In genomic region chr19:37218592-37218935, GRCh38 we compare ENCODE assay signal across 8 cellular contexts. TPM values are rescaled to one million over a fixed set of nuclear protein-coding genes. Genes with fewer than 3 reads are reported as not detected.
A peak's percentile ranks its signal among the peaks of the same experiment; 100 is the strongest.
DNase-seq lines count a peak whose midpoint lies in the region; ATAC-seq, FAIRE-seq and TF ChIP-seq lines count a peak whose summit lies in the region.

No MANE protein-coding gene starts in this region.

- H3K4me1 ChIP-seq in keratinocyte (ENCODE audit: control insufficient read depth, extremely low read depth, insufficient read depth, low read length): peaks cover 15% of the 10 kb centered on the region

- H3K4me3 ChIP-seq in keratinocyte (ENCODE audit: control insufficient read depth in 2 of 3, extremely low read depth in 1 of 3, insufficient read depth in 2 of 3, low read depth in 1 of 3, low read length in 3 of 3): peak overlapping the region; percentile 47 to 88 (median 74)

- H3K9me3 Mint-ChIP-seq in stimulated activated naive CD8-positive, alpha-beta T cell treated with anti-CD3 and anti-CD28 coated beads, Interleukin-15, amount 100 ng/mL, for 72 hours: peaks cover 10 to 18% of the 10 kb centered on the region in 2 donors

- peak overlapping the region; percentile 97 to 99 for H3K27ac Mint-ChIP-seq in stimulated activated naive CD8-positive, alpha-beta T cell treated with anti-CD3 and anti-CD28 coated beads, Interleukin-15, amount 100 ng/mL, for 72 hours

- peaks cover 13% of the 10 kb centered on the region for H3K79me2 ChIP-seq in keratinocyte (ENCODE audit: control insufficient read depth, insufficient read depth, low read length)

- DNase-seq in stimulated activated CD4-positive, alpha-beta T cell treated with anti-CD3 and anti-CD28 coated beads, Interleukin-15, amount 100 ng/mL, for 24 hours: peak; percentile 24
- no peak for DNase-seq in stimulated activated CD4-positive, alpha-beta T cell treated with anti-CD3 and anti-CD28 coated beads, Interleukin-4, amount 100 ng/mL, for 1 hour
- DNase-seq in amniotic epithelial cell (ENCODE audit: low read depth) (peak; percentile 26), keratinocyte (ENCODE audit: low read depth, low spot score) (no peak), middle frontal gyrus (ENCODE audit: extremely low spot score, low spot score) (no peak), NCI-H1092 (lab: John Stamatoyannopoulos, UW) (no peak), mucosa of gallbladder (ENCODE audit: low spot score) (no peak)
- peak in 1 of 2 donors; percentile 35 for DNase-seq in stimulated activated naive CD8-positive, alpha-beta T cell treated with anti-CD3 and anti-CD28 coated beads, Interleukin-15, amount 100 ng/mL, for 72 hours

- no peak for FAIRE-seq in keratinocyte (lab: Jason Lieb, UNC)

- H4K20me1 ChIP-seq in keratinocyte (ENCODE audit: control insufficient read depth, extremely low read depth, insufficient read depth, low read length): no peaks in the 10 kb centered on the region

- no peaks in the 10 kb centered on the region for H3K9me1 ChIP-seq in keratinocyte (ENCODE audit: control insufficient read depth, extremely low read depth, insufficient read depth, low read length)

- peak; percentile 34 for ATAC-seq in stimulated activated naive CD8-positive, alpha-beta T cell treated with anti-CD3 and anti-CD28 coated beads, Interleukin-15, amount 100 ng/mL, for 72 hours

- no peaks in the 10 kb centered on the region for H3K9me3 ChIP-seq in keratinocyte (ENCODE audit: control insufficient read depth, low read depth, low read length)

- peaks cover 0 to 2% of the 10 kb centered on the region in 2 experiments for H3K36me3 ChIP-seq in keratinocyte (ENCODE audit: control insufficient read depth in 2 of 2, extremely low read depth in 1 of 2, insufficient read depth in 2 of 2, low read length in 2 of 2)

- peak overlapping the region; percentile 99 for H2AFZ ChIP-seq in keratinocyte (ENCODE audit: control insufficient read depth, low read length)

- H3K27me3 ChIP-seq in keratinocyte (ENCODE audit: control insufficient read depth, extremely low read depth, insufficient read depth, low read length): no peaks in the 10 kb centered on the region

- H3K9ac ChIP-seq in keratinocyte (ENCODE audit: control insufficient read depth, extremely low read depth, insufficient read depth, low read length): peak overlapping the region; percentile 87

- peak overlapping the region; percentile 86 to 93 for H3K4me3 Mint-ChIP-seq in stimulated activated naive CD8-positive, alpha-beta T cell treated with anti-CD3 and anti-CD28 coated beads, Interleukin-15, amount 100 ng/mL, for 72 hours

- TF ChIP-seq CTCF in keratinocyte (optimal IDR thresholded peaks at IDR 0.05 in 1 of 3, IDR thresholded peaks at IDR 0.05 in 1 of 3, conservative IDR thresholded peaks at IDR 0.05 in 1 of 3; ENCODE audit: extremely low read depth in 1 of 3, insufficient read depth in 2 of 3, low read length in 3 of 3): no peak

- H3K27ac ChIP-seq in keratinocyte (ENCODE audit: control insufficient read depth, insufficient read depth, low read length): peak overlapping the region; percentile 90

- H3K27me3 Mint-ChIP-seq in stimulated activated naive CD8-positive, alpha-beta T cell treated with anti-CD3 and anti-CD28 coated beads, Interleukin-15, amount 100 ng/mL, for 72 hours: no peaks in the 10 kb centered on the region

- H3K4me2 ChIP-seq in keratinocyte (ENCODE audit: control insufficient read depth, extremely low read depth, insufficient read depth, low read depth, low read length): peak overlapping the region; percentile 83

- dilution Hi-C loops in keratinocyte (cut with MboI; ENCODE audit: extremely low pct_ligation_motif_present, low sequenced_read_pairs): no loop called here

- peaks cover 22% of the 10 kb centered on the region for H3K4me1 Mint-ChIP-seq in stimulated activated naive CD8-positive, alpha-beta T cell treated with anti-CD3 and anti-CD28 coated beads, Interleukin-15, amount 100 ng/mL, for 72 hours

RNA-seq across cellular contexts. Expression of gene ZNF383, which starts 0.6 kb away (rescaled TPM):
- polyA plus RNA-seq in keratinocyte: 3.1 to 5.9 TPM (median 5.3 TPM) in 3 replicates
- 6.2 TPM for polyA plus RNA-seq in keratinocyte (2011; ENCODE audit: low read depth)
- 2.0 and 4.2 TPM in 2 replicates for polyA plus RNA-seq in keratinocyte (2011; cell fraction: cytosol; rRNA removed)
- 7.6 and 9.4 TPM in 2 replicates for polyA plus RNA-seq in keratinocyte (2011; cell fraction: nucleus; rRNA removed)
- 2.1 and 5.3 TPM in 2 replicates for polyA plus RNA-seq in keratinocyte (2012; ENCODE audit: low replicate concordance)
- 2.3 to 8.1 TPM (median 3.5 TPM) in 3 replicates for polyA minus RNA-seq in keratinocyte
- polyA minus RNA-seq in keratinocyte (2011; cell fraction: cytosol; rRNA and poly(A)+ RNA removed): 1.5 TPM
- polyA minus RNA-seq in keratinocyte (2011; cell fraction: nucleus; rRNA and poly(A)+ RNA removed): 4.6 and 5.5 TPM in 2 replicates
- 10.4 TPM for total RNA-seq in mucosa of gallbladder

RNA-seq across cellular contexts. Expression of gene ZNF585B, which starts 8.2 kb away (rescaled TPM):
- polyA plus RNA-seq in keratinocyte: 11.9 to 14.6 TPM (median 12.5 TPM) in 3 replicates
- polyA plus RNA-seq in keratinocyte (2011; ENCODE audit: low read depth): 2.6 TPM
- 7.4 and 12.3 TPM in 2 replicates for polyA plus RNA-seq in keratinocyte (2011; cell fraction: cytosol; rRNA removed)
- polyA plus RNA-seq in keratinocyte (2011; cell fraction: nucleus; rRNA removed): 21.1 and 23.2 TPM in 2 replicates
- 4.0 and 5.0 TPM in 2 replicates for polyA plus RNA-seq in keratinocyte (2012; ENCODE audit: low replicate concordance)
- polyA minus RNA-seq in keratinocyte: 5.9 to 28.5 TPM (median 16.7 TPM) in 3 replicates
- polyA minus RNA-seq in keratinocyte (2011; cell fraction: cytosol; rRNA and poly(A)+ RNA removed): 13.8 TPM
- 12.8 and 22.9 TPM in 2 replicates for polyA minus RNA-seq in keratinocyte (2011; cell fraction: nucleus; rRNA and poly(A)+ RNA removed)
- 23.8 TPM for total RNA-seq in mucosa of gallbladder

RNA-seq across cellular contexts. Expression of gene ZNF585A, which starts 46.1 kb away (rescaled TPM):
- polyA plus RNA-seq in keratinocyte: 10.8 to 13.2 TPM (median 11.5 TPM) in 3 replicates
- polyA plus RNA-seq in keratinocyte (2011; ENCODE audit: low read depth): 4.6 TPM
- 12.2 and 18.0 TPM in 2 replicates for polyA plus RNA-seq in keratinocyte (2011; cell fraction: cytosol; rRNA removed)
- 9.9 and 10.1 TPM in 2 replicates for polyA plus RNA-seq in keratinocyte (2011; cell fraction: nucleus; rRNA removed)
- 11.5 and 11.7 TPM in 2 replicates for polyA plus RNA-seq in keratinocyte (2012; ENCODE audit: low replicate concordance)
- polyA minus RNA-seq in keratinocyte: 0.66 to 8.4 TPM (median 6.7 TPM) in 3 replicates
- 2.5 TPM for polyA minus RNA-seq in keratinocyte (2011; cell fraction: cytosol; rRNA and poly(A)+ RNA removed)
- 4.3 and 10.4 TPM in 2 replicates for polyA minus RNA-seq in keratinocyte (2011; cell fraction: nucleus; rRNA and poly(A)+ RNA removed)
- 10.0 TPM for total RNA-seq in mucosa of gallbladder

Comparison
In these comparisons a context has a peak if more than half of its experiments do, and no peak if none do; other contexts are left out.
1. DNase-seq: peak in stimulated activated CD4-positive, alpha-beta T cell treated with anti-CD3 and anti-CD28 coated beads, Interleukin-15, amount 100 ng/mL, for 24 hours (single experiment) and amniotic epithelial cell (single experiment); none in stimulated activated CD4-positive, alpha-beta T cell treated with anti-CD3 and anti-CD28 coated beads, Interleukin-4, amount 100 ng/mL, for 1 hour (single experiment), keratinocyte (single experiment), middle frontal gyrus (single experiment), NCI-H1092 (single experiment) and mucosa of gallbladder (single experiment).